17 cellular contexts compared by ENCODE assay signal in the genomic region with DNA sequence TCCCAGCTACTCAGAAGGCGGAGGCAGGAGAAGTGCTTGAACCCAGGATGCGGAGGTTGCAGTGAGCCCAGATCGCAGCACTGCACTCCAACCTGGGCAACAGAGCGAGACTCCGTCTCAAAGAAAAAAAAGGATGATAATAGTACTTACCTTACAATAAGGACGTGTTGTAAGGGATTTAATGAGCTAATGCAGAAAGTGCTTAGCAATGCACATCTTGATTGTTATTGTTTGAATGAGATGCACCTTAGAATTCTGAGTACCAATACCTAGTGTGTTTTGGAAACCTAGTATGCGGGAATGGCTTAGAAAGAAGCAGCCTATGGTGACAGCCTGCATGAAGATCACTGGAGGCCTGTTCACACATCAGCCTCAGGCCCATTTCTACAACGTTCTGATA. TPM values are rescaled to one million over a fixed set of nuclear protein-coding genes. Genes with fewer than 3 reads are reported as not detected.
DNase-seq lines count a peak whose midpoint lies in the region; ATAC-seq lines count a peak whose summit lies in the region.
"Had no signal": no experiment of that assay in that cellular context is flagged by ENCODE, and none has a peak within 500 bp of the region (broad histone marks: within the 10 kb centered on the region; RNA-seq: fewer than 3 reads in every experiment).

No MANE protein-coding gene starts in this region.

- CTCF ChIA-PET in activated naive CD4-positive, alpha-beta T cell treated with anti-CD3 and anti-CD28 coated beads, Interleukin-2, amount 10 ng/mL, durations not matched to agents 7 days and 5 days (lab: Charles Lee): interaction anchor here (1.6 to 2.8 kb wide), 3 partner anchors 9 to 238 kb away, joined by 4 to 22 read pairs (median 5); partner anchors contain the start of gene IMP3
- CTCF ChIA-PET in T-cell (lab: Charles Lee): interaction anchor here in 1 of 2 donors (1.8 kb wide), 1 partner anchor 34 kb away, joined by 11 read pairs; the partner anchor contains the start of gene IMP3

- H3K4me1 Mint-ChIP-seq in activated naive CD4-positive, alpha-beta T cell treated with anti-CD3 and anti-CD28 coated beads, Interleukin-2, amount 10 ng/mL, durations not matched to agents 7 days and 5 days: peaks cover 47% of the 10 kb centered on the region
- H3K4me1 Mint-ChIP-seq in T-cell: peaks cover 39 to 53% (median 46%) of the 10 kb centered on the region in 3 donors
- H3K4me1 Mint-ChIP-seq in central memory CD8-positive, alpha-beta T cell: peaks cover 42% of the 10 kb centered on the region
- H3K4me1 Mint-ChIP-seq in stimulated activated effector memory CD8-positive, alpha-beta T cell treated with anti-CD3 and anti-CD28 coated beads, Interleukin-12 subunit alpha, Interleukin-12 subunit beta, amount 100 ng/mL, for 72 hours: peaks cover 45% of the 10 kb centered on the region
- H3K4me1 Mint-ChIP-seq: stimulated activated memory B cell treated with anti-CD40 and anti-IgM and Interleukin-4, amounts not matched to agents 10 μg/mL and 1 μg/mL and 100 μg/mL, for 72 hours had no signal

- ATAC-seq in T-cell (replicated peaks in 1 of 4): no peak
- no peak for ATAC-seq in central memory CD8-positive, alpha-beta T cell (replicated peaks; ENCODE audit: extremely low read depth, poor library complexity, severe bottlenecking)
- no peak for ATAC-seq in stimulated activated effector memory CD8-positive, alpha-beta T cell treated with anti-CD3 and anti-CD28 coated beads, Interleukin-12 subunit alpha, Interleukin-12 subunit beta, amount 100 ng/mL, for 72 hours
- ATAC-seq: left ventricle myocardium superior; SK-N-SH treated with all-trans-retinoic acid at 6 μM for 48 hours; stimulated activated memory B cell treated with anti-CD40 and anti-IgM and Interleukin-4, amounts not matched to agents 10 μg/mL and 1 μg/mL and 100 μg/mL, for 72 hours had no signal

- DNase-seq in activated naive CD4-positive, alpha-beta T cell treated with anti-CD3 and anti-CD28 coated beads, Interleukin-2, amount 10 ng/mL, durations not matched to agents 7 days and 5 days: no peak
- DNase-seq in activated naive CD4-positive, alpha-beta T cell treated with anti-CD3 and anti-CD28 coated beads, Interleukin-2, amount 50 U/mL, for 16 hours: no peak
- DNase-seq in T-cell (no peak), NCI-H748 (lab: John Stamatoyannopoulos, UW; ENCODE audit: unreplicated experiment) (no peak), cerebellum (ENCODE audit: low spot score) (no peak), ureter (ENCODE audit: low spot score) (no peak)
- no peak for DNase-seq in central memory CD8-positive, alpha-beta T cell (ENCODE audit: low spot score in 2 of 2)
- DNase-seq in stimulated activated effector memory CD8-positive, alpha-beta T cell treated with anti-CD3 and anti-CD28 coated beads, Interleukin-12 subunit alpha, Interleukin-12 subunit beta, amount 100 ng/mL, for 72 hours (ENCODE audit: low spot score in 2 of 2): no peak
- DNase-seq: activated CD4-positive, alpha-beta T cell treated with anti-CD3 and anti-CD28 coated beads, Interleukin-2, amount 50 U/mL, for 1 hour; EL; HFFc6; left ventricle myocardium superior; NCI-H1092; NCI-H2081; RPMI8226 had no signal

- H3K27me3 Mint-ChIP-seq in activated naive CD4-positive, alpha-beta T cell treated with anti-CD3 and anti-CD28 coated beads, Interleukin-2, amount 10 ng/mL, durations not matched to agents 7 days and 5 days: no peaks in the 10 kb centered on the region
- H3K27me3 Mint-ChIP-seq in T-cell: no peaks in the 10 kb centered on the region
- H3K27me3 Mint-ChIP-seq in central memory CD8-positive, alpha-beta T cell: no peaks in the 10 kb centered on the region
- H3K27me3 Mint-ChIP-seq: stimulated activated memory B cell treated with anti-CD40 and anti-IgM and Interleukin-4, amounts not matched to agents 10 μg/mL and 1 μg/mL and 100 μg/mL, for 72 hours had no signal

- H3K9me3 Mint-ChIP-seq in activated naive CD4-positive, alpha-beta T cell treated with anti-CD3 and anti-CD28 coated beads, Interleukin-2, amount 10 ng/mL, durations not matched to agents 7 days and 5 days: no peaks in the 10 kb centered on the region
- no peaks in the 10 kb centered on the region for H3K9me3 Mint-ChIP-seq in T-cell
- H3K9me3 Mint-ChIP-seq in central memory CD8-positive, alpha-beta T cell: no peaks in the 10 kb centered on the region
- H3K9me3 Mint-ChIP-seq in stimulated activated effector memory CD8-positive, alpha-beta T cell treated with anti-CD3 and anti-CD28 coated beads, Interleukin-12 subunit alpha, Interleukin-12 subunit beta, amount 100 ng/mL, for 72 hours: no peaks in the 10 kb centered on the region
- H3K9me3 Mint-ChIP-seq: HFFc6; stimulated activated memory B cell treated with anti-CD40 and anti-IgM and Interleukin-4, amounts not matched to agents 10 μg/mL and 1 μg/mL and 100 μg/mL, for 72 hours had no signal

- H3K36me3 Mint-ChIP-seq in activated naive CD4-positive, alpha-beta T cell treated with anti-CD3 and anti-CD28 coated beads, Interleukin-2, amount 10 ng/mL, durations not matched to agents 7 days and 5 days: peaks cover 59% of the 10 kb centered on the region
- peaks cover 40% of the 10 kb centered on the region for H3K36me3 Mint-ChIP-seq in T-cell
- H3K36me3 Mint-ChIP-seq in central memory CD8-positive, alpha-beta T cell (ENCODE audit: insufficient read depth): peaks cover 25% of the 10 kb centered on the region
- peaks cover 78% of the 10 kb centered on the region for H3K36me3 Mint-ChIP-seq in stimulated activated effector memory CD8-positive, alpha-beta T cell treated with anti-CD3 and anti-CD28 coated beads, Interleukin-12 subunit alpha, Interleukin-12 subunit beta, amount 100 ng/mL, for 72 hours

- POLR2A ChIA-PET in T-cell (lab: Charles Lee): interaction anchor here in 1 of 2 donors (0.7 kb wide), 1 partner anchor 12 kb away, joined by 3 read pairs; no protein-coding TSS in a partner anchor

- H3K4me3 Mint-ChIP-seq in activated naive CD4-positive, alpha-beta T cell treated with anti-CD3 and anti-CD28 coated beads, Interleukin-2, amount 10 ng/mL, durations not matched to agents 7 days and 5 days: peak overlapping the region; percentile 34
- H3K4me3 Mint-ChIP-seq in T-cell: peak overlapping the region; percentile 40 to 62 (median 59)
- H3K4me3 Mint-ChIP-seq in central memory CD8-positive, alpha-beta T cell: peak overlapping the region; percentile 49
- peak overlapping the region; percentile 56 for H3K4me3 Mint-ChIP-seq in stimulated activated effector memory CD8-positive, alpha-beta T cell treated with anti-CD3 and anti-CD28 coated beads, Interleukin-12 subunit alpha, Interleukin-12 subunit beta, amount 100 ng/mL, for 72 hours
- H3K4me3 Mint-ChIP-seq: HFFc6; stimulated activated memory B cell treated with anti-CD40 and anti-IgM and Interleukin-4, amounts not matched to agents 10 μg/mL and 1 μg/mL and 100 μg/mL, for 72 hours had no signal

- H3K27ac Mint-ChIP-seq in activated naive CD4-positive, alpha-beta T cell treated with anti-CD3 and anti-CD28 coated beads, Interleukin-2, amount 10 ng/mL, durations not matched to agents 7 days and 5 days: peak overlapping the region; percentile 99
- peak overlapping the region; percentile 92 to 99 for H3K27ac Mint-ChIP-seq in T-cell
- H3K27ac Mint-ChIP-seq in central memory CD8-positive, alpha-beta T cell (ENCODE audit: low read depth): peak overlapping the region; percentile 74
- peak overlapping the region; percentile 93 for H3K27ac Mint-ChIP-seq in stimulated activated effector memory CD8-positive, alpha-beta T cell treated with anti-CD3 and anti-CD28 coated beads, Interleukin-12 subunit alpha, Interleukin-12 subunit beta, amount 100 ng/mL, for 72 hours
- H3K27ac Mint-ChIP-seq: HFFc6; stimulated activated memory B cell treated with anti-CD40 and anti-IgM and Interleukin-4, amounts not matched to agents 10 μg/mL and 1 μg/mL and 100 μg/mL, for 72 hours had no signal

RNA-seq across cellular contexts. Expression of gene SNUPN, which starts 19.5 kb away (rescaled TPM):
- total RNA-seq in T-cell (10 to 100 TPM; 17.7 to 26.7 (median 20.8) TPM), cerebellum (16.5 TPM), ureter (20.8 TPM)

RNA-seq across cellular contexts. Expression of gene PTPN9, which starts 26.9 kb away (rescaled TPM):
- total RNA-seq in T-cell (10 to 100 TPM; 12.7 to 19.6 (median 16.3) TPM), cerebellum (25.5 TPM), ureter (37.9 TPM)

RNA-seq across cellular contexts. Expression of gene IMP3, which starts 34.0 kb away (rescaled TPM):
- total RNA-seq in T-cell (10 to 100 TPM; 39.6 to 86.6 (median 81.8) TPM), cerebellum (26.3 TPM), ureter (63.9 TPM)

RNA-seq across cellular contexts. Expression of gene SNX33, which starts 41.7 kb away (rescaled TPM):
- total RNA-seq in T-cell (1 to 10 TPM; 1.4 to 3.4 (median 2.5) TPM), cerebellum (4.3 TPM), ureter (34.2 TPM)
